ENCODE assay signal across 15 cellular contexts in the genomic region with DNA sequence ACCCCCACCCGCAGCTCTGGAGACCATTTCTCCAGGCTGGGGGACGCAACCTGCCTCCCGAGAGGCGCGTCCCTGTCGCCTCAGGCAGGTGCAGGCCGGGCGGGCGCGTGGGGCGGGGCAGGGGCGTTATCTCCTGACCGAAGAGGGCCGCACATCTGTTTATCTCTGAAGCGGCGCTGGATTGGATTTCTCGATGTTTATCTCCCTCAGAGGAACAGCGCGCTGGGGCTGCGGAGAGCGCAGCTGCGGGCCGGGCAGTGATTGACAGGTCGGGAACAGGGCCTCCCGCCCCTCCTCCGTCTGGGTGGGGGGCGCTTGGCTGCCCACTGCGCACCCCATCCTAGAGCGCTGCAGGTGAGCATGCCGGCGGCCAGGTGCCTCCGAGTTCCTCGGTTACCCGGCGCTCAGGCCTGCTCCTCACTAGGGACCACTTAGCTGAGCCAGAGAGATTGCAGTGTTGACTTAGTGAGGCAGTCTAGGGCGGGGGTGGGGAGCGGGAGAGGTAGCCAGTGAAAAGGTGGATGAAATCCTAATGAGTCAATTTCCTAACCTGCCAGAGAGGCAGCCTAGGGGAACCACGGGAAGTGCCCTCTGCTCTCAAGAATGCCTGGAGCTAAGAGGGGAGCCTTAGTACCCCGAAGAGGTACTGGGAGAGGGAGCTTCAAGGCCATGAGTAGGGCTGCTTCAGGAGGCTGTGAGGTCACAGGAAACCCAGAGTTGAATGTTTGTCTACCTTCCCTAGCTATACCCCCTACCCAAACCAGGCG. TPM values are rescaled to one million over a fixed set of nuclear protein-coding genes. Genes with fewer than 3 reads are reported as not detected.
DNase-seq lines count a peak whose midpoint lies in the region; FAIRE-seq and TF ChIP-seq lines count a peak whose summit lies in the region.
"Had no signal": no experiment of that assay in that cellular context is flagged by ENCODE, and none has a peak within 500 bp of the region (broad histone marks: within the 10 kb centered on the region; RNA-seq: fewer than 3 reads in every experiment).

No MANE protein-coding gene starts in this region.

- H3K27ac Mint-ChIP-seq in activated T-cell treated with anti-CD3 and anti-CD28 coated beads, Interleukin-2, amount 50 U/mL, for 24 hours, result no peak overlapping the region
- H3K27ac Mint-ChIP-seq in type B pancreatic cell, result no peak overlapping the region
- H3K27ac Mint-ChIP-seq: activated T-cell treated with anti-CD3 and anti-CD28 coated beads, Interleukin-2, amount 50 U/mL, for 72 hours had no signal

- H2AFZ ChIP-seq in PC-9, result no peak overlapping the region

- no peaks in the 10 kb centered on the region for H3K9me3 ChIP-seq in PC-9 (ENCODE audit: insufficient read depth, low read depth)
- H3K9me3 ChIP-seq in WERI-Rb-1 (ENCODE audit: severe bottlenecking), result peaks cover 5% of the 10 kb centered on the region

- H3K27me3 Mint-ChIP-seq in activated T-cell treated with anti-CD3 and anti-CD28 coated beads, Interleukin-2, amount 50 U/mL, for 24 hours, result peaks cover 72% of the 10 kb centered on the region
- H3K27me3 Mint-ChIP-seq in type B pancreatic cell, result peaks cover 93% of the 10 kb centered on the region

- no peak overlapping the region for H3K4me3 ChIP-seq in PC-9
- H3K4me3 ChIP-seq in WERI-Rb-1 (ENCODE audit: low read depth, low read length), result no peak overlapping the region

- no peaks in the 10 kb centered on the region for H3K36me3 Mint-ChIP-seq in activated T-cell treated with anti-CD3 and anti-CD28 coated beads, Interleukin-2, amount 50 U/mL, for 24 hours (ENCODE audit: low read depth)
- peaks cover 3% of the 10 kb centered on the region for H3K36me3 Mint-ChIP-seq in type B pancreatic cell

- peaks cover 18% of the 10 kb centered on the region for H3K4me1 Mint-ChIP-seq in activated T-cell treated with anti-CD3 and anti-CD28 coated beads, Interleukin-2, amount 50 U/mL, for 24 hours (ENCODE audit: low read depth)
- peaks cover 29% of the 10 kb centered on the region for H3K4me1 Mint-ChIP-seq in type B pancreatic cell (ENCODE audit: unreplicated experiment)

- FAIRE-seq in D721Med (lab: Jason Lieb, UNC), result no peak

- peaks cover 28% of the 10 kb centered on the region for H3K27me3 ChIP-seq in PC-9 (ENCODE audit: insufficient read depth, low read depth)
- H3K27me3 ChIP-seq in WERI-Rb-1 (ENCODE audit: insufficient read depth, low read depth, severe bottlenecking), result no peaks in the 10 kb centered on the region

- H3K27ac ChIP-seq in PC-9, result no peak overlapping the region
- H3K27ac ChIP-seq in WERI-Rb-1, result no peak overlapping the region

- intact Hi-C loops in PC-9 (cut with micrococcal nuclease; ENCODE audit: unreplicated experiment), result no loop called here

- POLR2A ChIA-PET in PC-9 (lab: Charles Lee; ENCODE audit: unreplicated experiment), result no interaction called here

- no peaks in the 10 kb centered on the region for H3K9me3 Mint-ChIP-seq in activated T-cell treated with anti-CD3 and anti-CD28 coated beads, Interleukin-2, amount 50 U/mL, for 24 hours
- H3K9me3 Mint-ChIP-seq in type B pancreatic cell, result peaks cover 6% of the 10 kb centered on the region
- H3K9me3 Mint-ChIP-seq: activated T-cell treated with anti-CD3 and anti-CD28 coated beads, Interleukin-2, amount 50 U/mL, for 72 hours; central memory CD8-positive, alpha-beta T cell had no signal

- 0 out of 2 replicates have a peak overlapping the region, but pooled peaks have one; percentile 19 for H3K4me2 ChIP-seq in PC-9

- CTCF ChIA-PET in PC-9 (lab: Charles Lee), result no interaction called here

- H4K20me1 ChIP-seq in PC-9 (ENCODE audit: insufficient read depth), result no peaks in the 10 kb centered on the region

- no peaks in the 10 kb centered on the region for H3F3A ChIP-seq in PC-9 (ENCODE audit: insufficient read depth, low read depth)

- no peaks in the 10 kb centered on the region for H3K79me2 ChIP-seq in PC-9 (ENCODE audit: low read depth)

- H3K4me1 ChIP-seq in PC-9 (replicated peaks; ENCODE audit: insufficient read depth), result peaks cover 5% of the 10 kb centered on the region

- BruUV-seq in PC-9 (replicated peaks; lab: Mats Ljungman, UMichigan), result no TSS peak

- no peaks in the 10 kb centered on the region for H3K9me2 ChIP-seq in PC-9 (ENCODE audit: insufficient read depth)

- H3K36me3 ChIP-seq in PC-9 (ENCODE audit: low read depth) (no peaks in the 10 kb centered on the region), WERI-Rb-1 (no peaks in the 10 kb centered on the region)

- DNase-seq in DMS153 (lab: John Stamatoyannopoulos, UW) (peak; percentile 81), NCI-H1417 (lab: John Stamatoyannopoulos, UW) (peak; percentile 95 to 99 (median 95)), PC-9 (peak in 1 of 2 experiments; percentile 42), kidney tubule cell (ENCODE audit: low spot score) (peak; percentile 75), WERI-Rb-1 (no peak), type B pancreatic cell (ENCODE audit: extremely low spot score, unreplicated experiment) (no peak), D721Med (ENCODE audit: insufficient read length, low spot score) (no peak)
- no peak for DNase-seq in activated T-cell treated with anti-CD3 and anti-CD28 coated beads, Interleukin-2, amount 50 U/mL, for 24 hours
- DNase-seq: activated T-cell treated with anti-CD3 and anti-CD28 coated beads, Interleukin-2, amount 50 U/mL, for 72 hours; naive B cell; NK-92 treated with Interleukin-12 subunit alpha and Interleukin-12 subunit beta, amount 100 ng/mL, for 24 hours; stimulated activated CD4-positive, alpha-beta T cell treated with anti-CD3 and anti-CD28 coated beads, Interleukin-1b, Interleukin-23, amount 100 ng/mL, for 48 hours had no signal

- no peak overlapping the region for H3K4me3 Mint-ChIP-seq in activated T-cell treated with anti-CD3 and anti-CD28 coated beads, Interleukin-2, amount 50 U/mL, for 24 hours
- no peak overlapping the region for H3K4me3 Mint-ChIP-seq in type B pancreatic cell
- H3K4me3 Mint-ChIP-seq: central memory CD8-positive, alpha-beta T cell had no signal

- TF ChIP-seq CTCF in PC-9 (conservative IDR thresholded peaks at IDR 0.05) (no peak), WERI-Rb-1 (IDR thresholded peaks at IDR 0.05; ENCODE audit: low read depth, low read length) (no peak), type B pancreatic cell (conservative IDR thresholded peaks at IDR 0.05) (no peak), D721Med (IDR thresholded peaks at IDR 0.05; ENCODE audit: insufficient read depth, missing control alignments) (no peak)

RNA-seq across cellular contexts. Expression of a gene that starts 39.6 kb away (rescaled TPM):
- total RNA-seq in PC-9 (2021) (not detected in 2 replicates), type B pancreatic cell (ENCODE audit: low replicate concordance) (not detected in 2 replicates)
- total RNA-seq: activated T-cell treated with anti-CD3 and anti-CD28 coated beads, Interleukin-2, amount 50 U/mL, for 72 hours; glomerular endothelial cell had no signal

RNA-seq across cellular contexts. Expression of a gene that starts 44.0 kb away (rescaled TPM):
- total RNA-seq in PC-9 (2021) (not detected in 2 replicates), type B pancreatic cell (ENCODE audit: low replicate concordance) (3.7 TPM in 1 of 2 replicates, not detected in the other)
- total RNA-seq: activated T-cell treated with anti-CD3 and anti-CD28 coated beads, Interleukin-2, amount 50 U/mL, for 72 hours; glomerular endothelial cell had no signal

RNA-seq across cellular contexts. Expression of a gene that starts 44.6 kb away (rescaled TPM):
- total RNA-seq in PC-9 (2021), result not detected in 2 replicates
- not detected in 2 replicates for total RNA-seq in type B pancreatic cell (ENCODE audit: low replicate concordance)
- total RNA-seq: activated T-cell treated with anti-CD3 and anti-CD28 coated beads, Interleukin-2, amount 50 U/mL, for 72 hours; glomerular endothelial cell; temporal lobe had no signal

Comparison
In these comparisons a context has a peak if more than half of its experiments do, and no peak if none do; other contexts are left out.
1. DNase-seq: peak in DMS153 (single experiment), NCI-H1417 (3 of 3) and kidney tubule cell (single experiment); none in WERI-Rb-1 (single experiment), activated T-cell treated with anti-CD3 and anti-CD28 coated beads, Interleukin-2, amount 50 U/mL, for 24 hours (single experiment), type B pancreatic cell (single experiment) and D721Med (single experiment).